ENCODE assay signal across 1 cellular context in genomic region chr13:24269803-24270202, GRCh38.
TF ChIP-seq lines count a peak whose summit lies in the region.

No MANE protein-coding gene starts in this region.

TF ChIP-seq in GM12878, 131 proteins besides CTCF, POLR2A, EP300 and RAD21:
- TF ChIP-seq NBN (IDR thresholded peaks at IDR 0.05) (no peak), NR2C1 (IDR thresholded peaks at IDR 0.05) (no peak), CREB1 (IDR thresholded peaks at IDR 0.05; ENCODE audit: low read depth) (peak; percentile 47), CREM (IDR thresholded peaks at IDR 0.05; ENCODE audit: low read depth) (peak; percentile 45; the same call in 1 of the 2 replicates), TCF12 (IDR thresholded peaks at IDR 0.05; ENCODE audit: low read depth, low read length) (no peak), GATAD2B (conservative IDR thresholded peaks at IDR 0.05; ENCODE audit: low read depth) (no peak)
TF ChIP-seq in GM12878: peak in this region for 2.
